1 cellular context compared by ENCODE assay signal in genomic region chr5:150624334-150625163, GRCh38.
TF ChIP-seq lines count a peak whose summit lies in the region.

No MANE protein-coding gene starts in this region.

TF ChIP-seq in HepG2, 621 proteins besides CTCF, POLR2A, EP300 and RAD21:
- TF ChIP-seq ZNF230 (CRISPR knock-in tag; IDR thresholded peaks at IDR 0.05) (no peak), POLR2G (IDR thresholded peaks at IDR 0.05; ENCODE audit: low read depth, low read length) (no peak), MXD3 (CRISPR knock-in tag; IDR thresholded peaks at IDR 0.05) (no peak), ZFP1 (CRISPR knock-in tag; IDR thresholded peaks at IDR 0.05) (no peak), FOXP4 (CRISPR knock-in tag; IDR thresholded peaks at IDR 0.05) (no peak), ZSCAN21 (CRISPR knock-in tag; IDR thresholded peaks at IDR 0.05; ENCODE audit: borderline replicate concordance) (no peak), CREB1 (IDR thresholded peaks at IDR 0.05) (no peak), CREB1 (CRISPR knock-in tag; IDR thresholded peaks at IDR 0.05) (no peak), ZNF160 (CRISPR knock-in tag; IDR thresholded peaks at IDR 0.05) (no peak), KLF13 (CRISPR knock-in tag; IDR thresholded peaks at IDR 0.05) (no peak), SMC3 (IDR thresholded peaks at IDR 0.05; ENCODE audit: low read length) (no peak), CERS6 (CRISPR knock-in tag; IDR thresholded peaks at IDR 0.05) (no peak)
